ENCODE assay signal across 26 cellular contexts in genomic region chr15:32765236-32765635, GRCh38. TPM values are rescaled to one million over a fixed set of nuclear protein-coding genes. Genes with fewer than 3 reads are reported as not detected.
"Had no signal": no experiment of that assay in that cellular context is flagged by ENCODE, and none has a peak within 500 bp of the region (broad histone marks: within the 10 kb centered on the region; RNA-seq: fewer than 3 reads in every experiment).

No MANE protein-coding gene starts in this region.

- ATAC-seq: activated T-cell treated with anti-CD3 and anti-CD28 coated beads, Interleukin-2, amount 50 U/mL, for 72 hours; esophagus mucosa; heart left ventricle; WTC11 had no signal

- H3K27me3 ChIP-seq: brain microvascular endothelial cell, dorsolateral prefrontal cortex had no signal

- H3K27ac ChIP-seq: brain microvascular endothelial cell, coronary artery, dorsolateral prefrontal cortex, heart left ventricle, VCaP had no signal

- H3K4me3 ChIP-seq: coronary artery, dorsolateral prefrontal cortex, heart left ventricle had no signal

- H3K36me3 ChIP-seq: brain microvascular endothelial cell, heart left ventricle had no signal

- H3K9me3 ChIP-seq: heart left ventricle had no signal

- DNase-seq: activated CD4-positive, alpha-beta memory T cell treated with anti-CD3 and anti-CD28 coated beads, Interleukin-2, amount 10 ng/mL, durations not matched to agents 7 days and 5 days; activated CD4-positive, alpha-beta T cell treated with anti-CD3 and anti-CD28 coated beads for 1 hour; activated CD4-positive, alpha-beta T cell treated with anti-CD3 and anti-CD28 coated beads for 4 hours; activated CD4-positive, alpha-beta T cell treated with anti-CD3 and anti-CD28 coated beads, Interleukin-2, amount 10 ng/mL, durations not matched to agents 7 days and 5 days; activated CD4-positive, alpha-beta T cell treated with anti-CD3 and anti-CD28 coated beads, Interleukin-2, amount 50 U/mL, for 4 hours; activated CD8-positive, alpha-beta memory T cell treated with anti-CD3 and anti-CD28 coated beads, Interleukin-2, amount 50 U/mL, for 48 hours; activated gamma-delta T cell; activated naive CD4-positive, alpha-beta T cell treated with anti-CD3 and anti-CD28 coated beads, Interleukin-2, amount 50 U/mL, for 16 hours; activated naive CD4-positive, alpha-beta T cell treated with Interleukin-2 at 50 U/mL for 16 hours; activated T-cell treated with anti-CD3 and anti-CD28 coated beads for 4 hours; activated T-cell treated with anti-CD3 and anti-CD28 coated beads, Interleukin-2, amount 50 U/mL, for 24 hours; activated T-cell treated with anti-CD3 and anti-CD28 coated beads, Interleukin-2, amount 50 U/mL, for 72 hours; amniotic stem cell; anterior cingulate cortex; brain microvascular endothelial cell; dorsolateral prefrontal cortex; effector memory CD4-positive, alpha-beta T cell; endodermal cell; foreskin fibroblast; glutamatergic neuron; heart left ventricle; T-helper 2 cell had no signal

- H3K4me1 ChIP-seq: heart left ventricle had no signal

RNA-seq across cellular contexts. Expression of gene GREM1, which starts 47.4 kb away (rescaled TPM):
- total RNA-seq: activated CD4-positive, alpha-beta memory T cell treated with anti-CD3 and anti-CD28 coated beads, Interleukin-2, amount 10 ng/mL, durations not matched to agents 7 days and 5 days; activated CD4-positive, alpha-beta T cell treated with anti-CD3 and anti-CD28 coated beads, Interleukin-2, amount 10 ng/mL, durations not matched to agents 7 days and 5 days had no signal
